16 cellular contexts compared by ENCODE assay signal in the genomic region with DNA sequence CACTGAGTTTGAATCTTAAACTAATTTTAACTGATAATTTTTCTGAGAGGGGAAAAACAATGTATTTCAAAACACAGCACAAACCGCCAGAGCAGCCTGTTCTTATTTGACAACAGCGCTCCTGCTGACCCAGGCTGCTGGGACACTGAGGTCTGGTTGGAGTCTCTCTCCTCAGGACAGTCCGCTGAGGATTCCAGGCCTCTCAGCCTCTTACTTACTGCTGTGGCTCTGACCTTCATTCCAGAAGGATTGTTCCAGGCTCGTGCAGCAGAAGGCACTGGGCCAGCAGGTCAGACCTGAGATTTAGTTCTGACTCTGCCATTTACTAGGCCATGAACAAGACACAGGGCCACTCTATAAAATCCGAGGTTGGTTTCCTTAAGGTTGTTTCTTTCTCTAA.
"Had no signal": no experiment of that assay in that cellular context is flagged by ENCODE, and none has a peak within 500 bp of the region (broad histone marks: within the 10 kb centered on the region; RNA-seq: fewer than 3 reads in every experiment).

No MANE protein-coding gene starts in this region.

- H3K27me3 Mint-ChIP-seq: activated naive CD8-positive, alpha-beta T cell treated with anti-CD3 and anti-CD28 coated beads, Interleukin-2, amount 50 U/mL, for 24 hours; activated T-helper 17 cell treated with anti-CD3 and anti-CD28 coated beads, Interleukin-2, amount 50 U/mL, for 72 hours; progenitor cell of endocrine pancreas; stimulated activated naive B cell treated with anti-CD40 and anti-IgM and Interleukin-4, amounts not matched to agents 10 μg/mL and 1 μg/mL and 100 μg/mL, for 72 hours had no signal

- H3K4me3 Mint-ChIP-seq: activated naive CD8-positive, alpha-beta T cell treated with anti-CD3 and anti-CD28 coated beads, Interleukin-2, amount 50 U/mL, for 24 hours; activated T-helper 17 cell treated with anti-CD3 and anti-CD28 coated beads, Interleukin-2, amount 50 U/mL, for 72 hours; nephron; stimulated activated naive B cell treated with anti-CD40 and anti-IgM and Interleukin-4, amounts not matched to agents 10 μg/mL and 1 μg/mL and 100 μg/mL, for 72 hours had no signal

- H3K4me3 ChIP-seq: gastrocnemius medialis, tibial artery had no signal

- H3K4me1 Mint-ChIP-seq: activated naive CD8-positive, alpha-beta T cell treated with anti-CD3 and anti-CD28 coated beads, Interleukin-2, amount 50 U/mL, for 24 hours; activated T-helper 17 cell treated with anti-CD3 and anti-CD28 coated beads, Interleukin-2, amount 50 U/mL, for 72 hours; nephron; stimulated activated naive B cell treated with anti-CD40 and anti-IgM and Interleukin-4, amounts not matched to agents 10 μg/mL and 1 μg/mL and 100 μg/mL, for 72 hours had no signal

- ATAC-seq: activated naive CD8-positive, alpha-beta T cell treated with anti-CD3 and anti-CD28 coated beads, Interleukin-2, amount 50 U/mL, for 24 hours; activated T-helper 17 cell treated with anti-CD3 and anti-CD28 coated beads, Interleukin-2, amount 50 U/mL, for 72 hours; gastrocnemius medialis; sciatic nerve; stimulated activated naive B cell treated with anti-CD40 and anti-IgM and Interleukin-4, amounts not matched to agents 10 μg/mL and 1 μg/mL and 100 μg/mL, for 72 hours had no signal

- H3K36me3 ChIP-seq: gastrocnemius medialis, tibial artery had no signal

- H3K27ac ChIP-seq: gastrocnemius medialis, tibial artery, VCaP had no signal

- H3K4me1 ChIP-seq: gastrocnemius medialis had no signal

- H3K27me3 ChIP-seq: gastrocnemius medialis, tibial artery had no signal

- H3K9me3 ChIP-seq: gastrocnemius medialis, tibial artery had no signal

- H3K9me3 Mint-ChIP-seq: nephron had no signal

- DNase-seq: activated CD4-positive, alpha-beta T cell treated with anti-CD3 and anti-CD28 coated beads, Interleukin-2, amount 50 U/mL, for 48 hours; activated naive CD4-positive, alpha-beta T cell treated with Interleukin-2 at 50 U/mL for 16 hours; activated naive CD8-positive, alpha-beta T cell treated with anti-CD3 and anti-CD28 coated beads, Interleukin-2, amount 50 U/mL, for 24 hours; erythroblast; kidney; mesenchymal stem cell; stimulated activated CD4-positive, alpha-beta T cell treated with anti-CD3 and anti-CD28 coated beads, Interleukin-2, amount 100 ng/mL, for 48 hours; stimulated activated naive B cell treated with anti-CD40 and anti-IgM and Interleukin-4, amounts not matched to agents 10 μg/mL and 1 μg/mL and 100 μg/mL, for 72 hours; T-helper 1 cell had no signal

- H3K36me3 Mint-ChIP-seq: stimulated activated naive B cell treated with anti-CD40 and anti-IgM and Interleukin-4, amounts not matched to agents 10 μg/mL and 1 μg/mL and 100 μg/mL, for 72 hours had no signal

- H3K27ac Mint-ChIP-seq: activated naive CD8-positive, alpha-beta T cell treated with anti-CD3 and anti-CD28 coated beads, Interleukin-2, amount 50 U/mL, for 24 hours; activated T-helper 17 cell treated with anti-CD3 and anti-CD28 coated beads, Interleukin-2, amount 50 U/mL, for 72 hours; nephron; progenitor cell of endocrine pancreas; stimulated activated naive B cell treated with anti-CD40 and anti-IgM and Interleukin-4, amounts not matched to agents 10 μg/mL and 1 μg/mL and 100 μg/mL, for 72 hours had no signal
